ENCODE assay signal across 8 cellular contexts in genomic region chr3:151918253-151919029, GRCh38. TPM values are rescaled to one million over a fixed set of nuclear protein-coding genes. Genes with fewer than 3 reads are reported as not detected.
A peak's percentile ranks its signal among the peaks of the same experiment; 100 is the strongest.
DNase-seq lines count a peak whose midpoint lies in the region; ATAC-seq and TF ChIP-seq lines count a peak whose summit lies in the region.

No MANE protein-coding gene starts in this region.

- CTCF ChIA-PET in BJ (lab: Yijun Ruan, JAX) (interaction anchor here (0.6 to 2.9 kb wide), 15 partner anchors 8 to 750 kb away, joined by 3 to 25 read pairs (median 4); no protein-coding TSS in a partner anchor), Panc1 (lab: Charles Lee) (interaction anchor here (0.6 kb wide), 1 partner anchor 467 kb away, joined by 3 read pairs; no protein-coding TSS in a partner anchor)

- ATAC-seq in GM18868 (IDR thresholded peaks at IDR 0.05; ENCODE audit: unreplicated experiment) (peak; percentile 72), Panc1 (peak; percentile 81; the same call in 1 of the 2 replicates)

- no peaks in the 10 kb centered on the region for H3K4me1 ChIP-seq in Panc1 (ENCODE audit: control insufficient read depth, insufficient read depth, low read length)
- no peaks in the 10 kb centered on the region for H3K4me1 ChIP-seq in endodermal cell (ENCODE audit: control insufficient read depth, insufficient read depth, low read length)

- POLR2A ChIA-PET in BJ (lab: Charles Lee) = no interaction called here
- POLR2A ChIA-PET in Panc1 (lab: Charles Lee) = no interaction called here

- no peak for DNase-seq in BJ (ENCODE audit: low read depth)
- DNase-seq in KBM-7 = peak; percentile 80
- DNase-seq in Panc1 (ENCODE audit: low read depth, low spot score) = peak; percentile 56
- DNase-seq in endodermal cell = no peak
- peak; percentile 58 for DNase-seq in myocyte (ENCODE audit: low read depth)
- DNase-seq in activated CD4-positive, alpha-beta T cell treated with anti-CD3 and anti-CD28 coated beads for 4 hours = no peak
- DNase-seq in 8988T = no peak

- no TSS peak for BruUV-seq in Panc1 (replicated peaks; lab: Mats Ljungman, UMichigan)

- 30 to 65% methylated on average over 2 to 4 of the region's 5 CpGs for WGBS in endodermal cell (ENCODE audit: insufficient coverage in 1 of 2, insufficient read length in 1 of 2), 2 experiments

- TF ChIP-seq CTCF in BJ (IDR thresholded peaks at IDR 0.05; ENCODE audit: insufficient read depth, low read depth, low read length) (peak; percentile 54), Panc1 (IDR thresholded peaks at IDR 0.05) (peak; percentile 75; the same call in 1 of the 2 replicates), endodermal cell (conservative IDR thresholded peaks at IDR 0.05) (peak; percentile 77)

- H3K9me3 Mint-ChIP-seq in endodermal cell = peaks cover 4% of the 10 kb centered on the region

- no peak overlapping the region for H3K27ac Mint-ChIP-seq in endodermal cell

- H3K4me3 ChIP-seq in BJ (ENCODE audit: low read depth, low read length) (no peak overlapping the region), Panc1 (ENCODE audit: low read depth in 2 of 2, low read length in 2 of 2) (no peak overlapping the region), endodermal cell (ENCODE audit: low read length) (no peak overlapping the region)

- no peak overlapping the region for H3K27ac ChIP-seq in Panc1 (ENCODE audit: low read length)
- no peak overlapping the region for H3K27ac ChIP-seq in endodermal cell (ENCODE audit: low read depth, low read length)

- H3K27me3 ChIP-seq in BJ (ENCODE audit: control insufficient read depth, insufficient read depth, low read length) (no peaks in the 10 kb centered on the region), Panc1 (ENCODE audit: control insufficient read depth, insufficient read depth, low read length) (no peaks in the 10 kb centered on the region), endodermal cell (ENCODE audit: control insufficient read depth, insufficient read depth, low read length, poor library complexity, severe bottlenecking) (no peaks in the 10 kb centered on the region)

- no peaks in the 10 kb centered on the region for H3K36me3 ChIP-seq in BJ (ENCODE audit: control insufficient read depth, insufficient read depth, low read length)
- H3K36me3 ChIP-seq in Panc1 (ENCODE audit: control insufficient read depth, insufficient read depth, low read length) = no peaks in the 10 kb centered on the region
- H3K36me3 ChIP-seq in endodermal cell (ENCODE audit: control insufficient read depth, insufficient read depth, low read length) = no peaks in the 10 kb centered on the region

- H3K9me3 ChIP-seq in Panc1 (ENCODE audit: control insufficient read depth, insufficient read depth, low read depth, low read length) (no peaks in the 10 kb centered on the region), endodermal cell (ENCODE audit: control insufficient read depth, low read length) (no peaks in the 10 kb centered on the region)

- H3K9ac ChIP-seq in endodermal cell (ENCODE audit: extremely low read depth, low read length, poor library complexity, severe bottlenecking) = no peak overlapping the region

- in situ Hi-C loops in KBM-7 (cut with MboI; ENCODE audit: low pct_unique_long_range_greater_than_20kb, low sequenced_read_pairs) = no loop called here
- in situ Hi-C loops in Panc1 (cut with HindIII; ENCODE audit: low pct_unique_long_range_greater_than_20kb, low sequenced_read_pairs) = no loop called here

- H3K36me3 Mint-ChIP-seq in endodermal cell (ENCODE audit: low read depth) = no peaks in the 10 kb centered on the region

- H3K27me3 Mint-ChIP-seq in endodermal cell (ENCODE audit: insufficient read depth) = no peaks in the 10 kb centered on the region

- H3K4me3 Mint-ChIP-seq in endodermal cell = no peak overlapping the region

- intact Hi-C loops in Panc1 (cut with micrococcal nuclease; ENCODE audit: unreplicated experiment) = loop anchor here (1.0 to 5.0 kb wide), 2 partner anchors 76 to 479 kb away; no protein-coding TSS in a partner anchor

- no peaks in the 10 kb centered on the region for H3K4me1 Mint-ChIP-seq in endodermal cell

RNA-seq across cellular contexts. Expression of gene SUCNR1, which starts 45.0 kb away (rescaled TPM):
- not detected in 2 replicates for polyA plus RNA-seq in BJ (2011; rRNA removed)
- not detected in 2 replicates for polyA minus RNA-seq in BJ (2011; rRNA and poly(A)+ RNA removed)
- total RNA-seq in Panc1 (2021; ENCODE audit: unreplicated experiment) (not detected), endodermal cell (not detected), myocyte (not detected in 2 replicates)
- not detected for polyA plus RNA-seq in Panc1 (2012; ENCODE audit: insufficient read length)
- 0.07 TPM for polyA plus RNA-seq in endodermal cell (2013, experiment 1 of 2)
- 0.08 TPM for polyA plus RNA-seq in endodermal cell (2013, experiment 2 of 2)
- not detected for polyA plus RNA-seq in myocyte (2012)

Comparison
In these comparisons a context has a peak if more than half of its experiments do, and no peak if none do; other contexts are left out.
1. DNase-seq: peak in KBM-7 (single experiment), Panc1 (single experiment) and myocyte (single experiment); none in BJ (single experiment), endodermal cell (single experiment), activated CD4-positive, alpha-beta T cell treated with anti-CD3 and anti-CD28 coated beads for 4 hours (0 of 2) and 8988T (single experiment).
2. Peak in every context shown above with its lines, with median percentiles within 50 percentile points of each other: CTCF ChIP-seq.